8 cellular contexts compared by ENCODE assay signal in the genomic region with DNA sequence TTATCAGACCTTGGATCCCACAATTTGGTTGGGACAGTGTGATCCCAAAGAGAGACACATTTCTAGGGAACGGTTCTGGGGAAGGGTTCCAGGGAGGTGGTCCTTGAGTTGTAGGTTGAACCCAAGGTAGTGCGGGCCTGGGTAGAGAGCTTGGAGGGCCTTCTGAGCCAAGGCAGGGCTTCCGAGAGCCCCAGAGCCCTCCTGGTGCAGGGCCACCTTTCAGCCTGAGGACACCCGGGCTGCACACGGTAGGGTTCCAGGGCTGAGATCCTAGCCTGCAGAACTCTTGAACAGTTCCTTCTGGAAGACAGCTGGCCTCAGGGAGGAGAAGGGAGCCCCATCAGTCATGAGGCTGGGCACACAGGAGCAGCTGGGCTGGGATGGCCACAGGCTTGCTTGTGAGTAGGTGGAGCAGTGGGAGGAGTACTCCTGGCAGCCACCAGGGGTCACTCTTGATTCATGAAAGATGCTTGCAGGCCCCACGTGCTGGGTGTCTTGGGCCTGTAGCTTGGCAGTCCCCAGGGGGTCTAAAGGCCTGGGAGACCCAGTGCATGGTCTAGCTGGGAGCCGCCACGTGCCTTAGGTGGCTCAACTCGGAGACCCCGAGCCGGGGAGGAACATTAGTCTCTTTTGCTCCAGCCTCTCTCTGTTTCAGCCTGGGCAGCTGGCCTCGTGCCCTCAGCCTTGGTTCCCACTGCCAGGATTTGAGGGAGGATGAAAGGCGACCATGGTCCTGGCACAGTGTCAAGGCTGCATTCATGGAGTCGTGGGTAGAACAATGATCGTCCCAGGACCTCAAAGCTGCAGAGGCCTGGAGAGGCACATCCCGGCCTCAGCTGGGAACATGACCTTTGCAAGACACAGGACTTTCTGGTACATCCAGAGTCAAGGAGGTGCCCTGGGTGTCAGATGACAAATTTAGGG.
A peak's percentile ranks its signal among the peaks of the same experiment; 100 is the strongest.
DNase-seq lines count a peak whose midpoint lies in the region; ATAC-seq and TF ChIP-seq lines count a peak whose summit lies in the region.

No MANE protein-coding gene starts in this region.

- CTCF ChIA-PET in PC-3 (lab: Charles Lee), result interaction anchor here (0.5 to 0.6 kb wide), 2 partner anchors 68 to 108 kb away, joined by 3 read pairs; no protein-coding TSS in a partner anchor

- no peaks in the 10 kb centered on the region for H4K20me1 ChIP-seq in PC-3 (ENCODE audit: low read length)

- no peak overlapping the region for H3K9ac ChIP-seq in PC-3 (ENCODE audit: low read length)

- peak; percentile 92 for ATAC-seq in GM21528 (IDR thresholded peaks at IDR 0.05; ENCODE audit: low FRiP score, unreplicated experiment)
- ATAC-seq in PC-3, result peak; percentile 98
- ATAC-seq in activated T-cell treated with anti-CD3 and anti-CD28 coated beads, Interleukin-2, amount 50 U/mL, for 72 hours (replicated peaks in 1 of 2), result peak; percentile 62 to 67

- H3K36me3 Mint-ChIP-seq in activated T-cell treated with anti-CD3 and anti-CD28 coated beads, Interleukin-2, amount 50 U/mL, for 72 hours (ENCODE audit: insufficient read depth in 2 of 2), result peaks cover 0 to 5% of the 10 kb centered on the region in 2 donors

- no peaks in the 10 kb centered on the region for H3F3A ChIP-seq in PC-3 (ENCODE audit: low read length, unreplicated experiment)

- H3K27ac Mint-ChIP-seq in activated T-cell treated with anti-CD3 and anti-CD28 coated beads, Interleukin-2, amount 50 U/mL, for 72 hours, result no peak overlapping the region

- TF ChIP-seq CTCF in PC-3 (conservative IDR thresholded peaks at IDR 0.05; ENCODE audit: low read depth, low read length), result peak; percentile 80
- TF ChIP-seq CTCF in fibroblast of villous mesenchyme (IDR thresholded peaks at IDR 0.05; ENCODE audit: insufficient read depth, low read depth, low read length), result peak; percentile 79
- TF ChIP-seq CTCF in thyroid gland (IDR thresholded peaks at IDR 0.05), result peak; percentile 61 to 94 (median 80)

- BruUV-seq in PC-3 (replicated peaks; lab: Mats Ljungman, UMichigan), result no TSS peak

- no peak overlapping the region for H3K4me3 Mint-ChIP-seq in activated T-cell treated with anti-CD3 and anti-CD28 coated beads, Interleukin-2, amount 50 U/mL, for 72 hours

- H3K4me1 ChIP-seq in PC-3 (ENCODE audit: insufficient read depth, low read length) (no peaks in the 10 kb centered on the region), thyroid gland (no peaks in the 10 kb centered on the region)

- no peak overlapping the region for H3K4me3 ChIP-seq in Jurkat, Clone E6-1 (ENCODE audit: low read length)
- H3K4me3 ChIP-seq in PC-3 (ENCODE audit: low read length), result no peak overlapping the region
- no peak overlapping the region for H3K4me3 ChIP-seq in fibroblast of villous mesenchyme (ENCODE audit: low read depth, low read length)
- H3K4me3 ChIP-seq in thyroid gland (replicated peaks in 1 of 3), result no peak overlapping the region

- H3K9me3 ChIP-seq in PC-3 (ENCODE audit: low read length) (no peaks in the 10 kb centered on the region), thyroid gland (no peaks in the 10 kb centered on the region)

- H3K4me2 ChIP-seq in PC-3 (ENCODE audit: low read length), result no peak overlapping the region

- H3K27me3 ChIP-seq in PC-3 (ENCODE audit: low read length) (no peaks in the 10 kb centered on the region), thyroid gland (no peaks in the 10 kb centered on the region)

- H3K9me3 Mint-ChIP-seq in activated T-cell treated with anti-CD3 and anti-CD28 coated beads, Interleukin-2, amount 50 U/mL, for 72 hours, result peaks cover 3 to 5% of the 10 kb centered on the region in 2 donors

- no peaks in the 10 kb centered on the region for H3K9me2 ChIP-seq in PC-3 (replicated peaks; ENCODE audit: low read length)

- no peak overlapping the region for H2AFZ ChIP-seq in PC-3 (ENCODE audit: low read length)

- no peaks in the 10 kb centered on the region for H3K4me1 Mint-ChIP-seq in activated T-cell treated with anti-CD3 and anti-CD28 coated beads, Interleukin-2, amount 50 U/mL, for 72 hours (ENCODE audit: low read depth)

- H3K36me3 ChIP-seq in PC-3 (ENCODE audit: low read depth, low read length), result no peaks in the 10 kb centered on the region
- no peaks in the 10 kb centered on the region for H3K36me3 ChIP-seq in thyroid gland

- peak; percentile 27 for DNase-seq in DMS153 treated with DMSO at 0.1 percent for 48 hours (lab: John Stamatoyannopoulos, UW; ENCODE audit: unreplicated experiment)
- DNase-seq in Jurkat, Clone E6-1 (ENCODE audit: low read depth, low spot score), result peak; percentile 70
- peak; percentile 69 for DNase-seq in PC-3
- DNase-seq in activated T-cell treated with anti-CD3 and anti-CD28 coated beads, Interleukin-2, amount 50 U/mL, for 72 hours, result peak; percentile 60 to 73
- peak; percentile 65 for DNase-seq in fibroblast of villous mesenchyme (ENCODE audit: low read depth)
- DNase-seq in non-pigmented ciliary epithelial cell (ENCODE audit: low read depth), result peak; percentile 45
- DNase-seq in thyroid gland, result peak; percentile 67 to 69

- POLR2A ChIA-PET in PC-3 (lab: Charles Lee; ENCODE audit: unreplicated experiment), result no interaction called here

- H3K79me2 ChIP-seq in PC-3 (ENCODE audit: low read length), result no peaks in the 10 kb centered on the region

- 46 to 52% methylated on average over 5 to 8 of the region's 16 CpGs for WGBS in thyroid gland, 2 donors

- H3K27ac ChIP-seq in PC-3 (ENCODE audit: low read length) (no peak overlapping the region), thyroid gland (no peak overlapping the region)

- no peak for TF ChIP-seq POLR2A in thyroid gland (IDR thresholded peaks at IDR 0.05)

- H3K27me3 Mint-ChIP-seq in activated T-cell treated with anti-CD3 and anti-CD28 coated beads, Interleukin-2, amount 50 U/mL, for 72 hours (ENCODE audit: low read depth), result peaks cover 6% of the 10 kb centered on the region

- intact Hi-C loops in PC-3 (cut with micrococcal nuclease) (no loop called here), thyroid gland (cut with DNase I) (no loop called here)
